In the genomic region with DNA sequence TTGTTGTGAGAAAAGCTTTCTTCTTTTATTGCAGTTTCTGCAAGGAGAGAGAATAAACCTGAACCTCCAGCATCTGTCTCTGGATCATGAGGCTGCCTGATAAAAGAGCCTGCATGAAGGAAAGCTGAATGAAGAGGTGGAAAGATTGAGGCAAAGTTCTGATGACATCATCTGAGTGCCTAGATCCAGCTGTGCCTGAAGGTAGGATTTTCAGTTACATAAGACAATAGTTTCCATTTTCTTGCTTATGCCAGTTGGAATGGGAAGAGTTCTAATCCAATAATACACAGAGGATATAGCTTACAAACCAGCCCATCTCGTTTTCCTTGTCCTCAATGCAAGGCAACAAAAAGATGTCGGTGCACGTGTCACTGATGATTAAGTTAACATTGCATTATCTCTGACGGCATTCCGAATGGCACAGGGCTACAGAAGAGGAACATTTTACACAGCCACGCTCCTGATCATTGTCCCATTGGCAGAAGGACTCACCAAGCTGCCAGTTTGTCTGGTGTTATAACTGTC, we compare ENCODE assay signal across 22 cellular contexts.
A peak's percentile ranks its signal among the peaks of the same experiment; 100 is the strongest.
DNase-seq lines count a peak whose midpoint lies in the region; ATAC-seq and TF ChIP-seq lines count a peak whose summit lies in the region.
"Had no signal": no experiment of that assay in that cellular context is flagged by ENCODE, and none has a peak within 500 bp of the region (broad histone marks: within the 10 kb centered on the region; RNA-seq: fewer than 3 reads in every experiment).

No MANE protein-coding gene starts in this region.

- no peaks in the 10 kb centered on the region for H3K36me3 Mint-ChIP-seq in neural progenitor cell
- H3K36me3 Mint-ChIP-seq: CD4-positive, CD25-positive, alpha-beta regulatory T cell had no signal

- ATAC-seq in esophagus mucosa (peak; percentile 77), HG03280 (IDR thresholded peaks at IDR 0.05; ENCODE audit: unreplicated experiment) (no peak)
- ATAC-seq: Panc1 had no signal

- H3K9ac ChIP-seq in BLaER1, result no peak overlapping the region
- peak overlapping the region; percentile 34 for H3K9ac ChIP-seq in NT2/D1 (ENCODE audit: insufficient read length, low read depth)
- H3K9ac ChIP-seq in neural progenitor cell, result no peak overlapping the region
- no peak overlapping the region for H3K9ac ChIP-seq in mammary epithelial cell (ENCODE audit: insufficient read depth, low read length)
- H3K9ac ChIP-seq: GM23248 had no signal

- in situ Hi-C loops in mammary epithelial cell (cut with MboI; ENCODE audit: low sequenced_read_pairs in 2 of 2), result no loop called here

- no peaks in the 10 kb centered on the region for H3K79me2 ChIP-seq in neural progenitor cell (ENCODE audit: low read depth)
- no peaks in the 10 kb centered on the region for H3K79me2 ChIP-seq in mammary epithelial cell (ENCODE audit: insufficient read depth, low read length)

- intact Hi-C loops in mammary epithelial cell (cut with micrococcal nuclease), result no loop called here

- H3K9me3 ChIP-seq in BLaER1 (no peaks in the 10 kb centered on the region), NT2/D1 (ENCODE audit: insufficient read depth, low read length) (0 out of 2 replicates have a peak, but pooled peaks cover 3% of the 10 kb centered on the region), neural progenitor cell (ENCODE audit: low read depth) (no peaks in the 10 kb centered on the region), mammary epithelial cell (replicated peaks; ENCODE audit: insufficient read depth, low read length) (no peaks in the 10 kb centered on the region)
- H3K9me3 ChIP-seq: HAP-1 had no signal

- H3K9me3 Mint-ChIP-seq in neural progenitor cell, result no peaks in the 10 kb centered on the region
- H3K9me3 Mint-ChIP-seq: CD4-positive, CD25-positive, alpha-beta regulatory T cell had no signal

- peaks cover 16% of the 10 kb centered on the region for H3K4me1 ChIP-seq in BLaER1
- peaks cover 8% of the 10 kb centered on the region for H3K4me1 ChIP-seq in NT2/D1 (ENCODE audit: insufficient read depth, insufficient read length)
- H3K4me1 ChIP-seq in neural progenitor cell, result peaks cover 55% of the 10 kb centered on the region
- peaks cover 5% of the 10 kb centered on the region for H3K4me1 ChIP-seq in mammary epithelial cell (ENCODE audit: insufficient read depth, low read length)

- H3K27me3 ChIP-seq in BLaER1 (0 out of 2 replicates have a peak, but pooled peaks cover 5% of the 10 kb centered on the region), NT2/D1 (ENCODE audit: insufficient read depth, insufficient read length) (peaks cover 12% of the 10 kb centered on the region), neural progenitor cell (peaks cover 6% of the 10 kb centered on the region), mammary epithelial cell (ENCODE audit: insufficient read depth, low read length) (no peaks in the 10 kb centered on the region)

- H3F3A ChIP-seq in neural progenitor cell (ENCODE audit: low read depth), result peaks cover 57% of the 10 kb centered on the region

- peaks cover 43% of the 10 kb centered on the region for H3K4me1 Mint-ChIP-seq in neural progenitor cell

- DNase-seq in NT2/D1 (ENCODE audit: low read depth, low spot score), result no peak
- DNase-seq in neural progenitor cell (ENCODE audit: low spot score), result no peak
- DNase-seq in NCI-H526 (lab: John Stamatoyannopoulos, UW), result no peak
- DNase-seq in mammary epithelial cell, result no peak
- DNase-seq: 8988T; ACHN; CD4-positive, CD25-positive, alpha-beta regulatory T cell; GM23248; KG1; MM.1S; NCI-H1092; NCI-H1417 treated with DMSO at 0.1 percent for 48 hours; NCI-H1694 treated with DMSO at 0.1 percent for 48 hours; NCI-H2081; NCI-H2227 treated with DMSO at 0.1 percent for 48 hours; SHP77 treated with DMSO at 0.1 percent for 48 hours had no signal

- 71% methylated on average over 6 of the region's 6 CpGs for WGBS in mammary epithelial cell (ENCODE audit: low coverage, missing lambda C conversion rate)

- H3K4me2 ChIP-seq in BLaER1, result peak overlapping the region; percentile 48; the same call in 1 of the 2 replicates
- peak overlapping the region; percentile 70 for H3K4me2 ChIP-seq in neural progenitor cell
- no peak overlapping the region for H3K4me2 ChIP-seq in mammary epithelial cell (ENCODE audit: insufficient read depth, low read depth, low read length)

- H3K36me3 ChIP-seq in BLaER1, result no peaks in the 10 kb centered on the region
- peaks cover 3% of the 10 kb centered on the region for H3K36me3 ChIP-seq in NT2/D1 (ENCODE audit: insufficient read depth, insufficient read length, low read length)
- no peaks in the 10 kb centered on the region for H3K36me3 ChIP-seq in neural progenitor cell
- H3K36me3 ChIP-seq in mammary epithelial cell (ENCODE audit: insufficient read depth, low read length), result no peaks in the 10 kb centered on the region
- H3K36me3 ChIP-seq: HAP-1 had no signal

- TF ChIP-seq CTCF in neural progenitor cell (IDR thresholded peaks at IDR 0.05), result no peak
- no peak for TF ChIP-seq CTCF in mammary epithelial cell (conservative IDR thresholded peaks at IDR 0.05 in 1 of 2, IDR thresholded peaks at IDR 0.05 in 1 of 2; ENCODE audit: extremely low read depth in 1 of 2, insufficient read depth in 1 of 2, low read depth in 1 of 2, low read length in 2 of 2)

- H3K4me3 ChIP-seq in BLaER1 (no peak overlapping the region), NT2/D1 (ENCODE audit: insufficient read length, low read depth) (no peak overlapping the region), neural progenitor cell (no peak overlapping the region), mammary epithelial cell (replicated peaks in 1 of 3; ENCODE audit: insufficient read depth in 1 of 3, low read depth in 2 of 3, low read length in 3 of 3) (no peak overlapping the region)
- H3K4me3 ChIP-seq: GM23248, HAP-1, SK-N-MC had no signal

- no peak overlapping the region for H3K4me3 Mint-ChIP-seq in neural progenitor cell
- H3K4me3 Mint-ChIP-seq: CD4-positive, CD25-positive, alpha-beta regulatory T cell had no signal

- H4K20me1 ChIP-seq in BLaER1, result no peaks in the 10 kb centered on the region
- peaks cover 6% of the 10 kb centered on the region for H4K20me1 ChIP-seq in neural progenitor cell (ENCODE audit: low read depth)
- no peaks in the 10 kb centered on the region for H4K20me1 ChIP-seq in mammary epithelial cell (ENCODE audit: insufficient read depth, low read length)

- H3K27ac ChIP-seq in BLaER1, result no peak overlapping the region
- no peak overlapping the region for H3K27ac ChIP-seq in neural progenitor cell
- no peak overlapping the region for H3K27ac ChIP-seq in mammary epithelial cell (ENCODE audit: insufficient read depth, low read depth, low read length)
- H3K27ac ChIP-seq: GM23248 had no signal

- H2AFZ ChIP-seq in neural progenitor cell (replicated peaks), result no peak overlapping the region
- H2AFZ ChIP-seq in mammary epithelial cell (ENCODE audit: low read depth, low read length), result no peak overlapping the region
- H2AFZ ChIP-seq: GM23248 had no signal

- dilution Hi-C loops in mammary epithelial cell (cut with HindIII; ENCODE audit: low sequenced_read_pairs), result loop anchor here (5.0 kb wide), 1 partner anchor 38 kb away; no protein-coding TSS in a partner anchor

- BruUV-seq in mammary epithelial cell (replicated peaks; lab: Mats Ljungman, UMichigan), result no TSS peak

- H3K27me3 Mint-ChIP-seq in neural progenitor cell (ENCODE audit: insufficient read depth, low read depth), result peaks cover 28% of the 10 kb centered on the region

- H3K27ac Mint-ChIP-seq in neural progenitor cell, result no peak overlapping the region
- H3K27ac Mint-ChIP-seq: CD4-positive, CD25-positive, alpha-beta regulatory T cell had no signal

- CTCF ChIA-PET in mammary epithelial cell (lab: Charles Lee; ENCODE audit: low non-redundant PET), result no interaction called here
